Comparison of ENCODE assay signal across 8 cellular contexts in the genomic region with DNA sequence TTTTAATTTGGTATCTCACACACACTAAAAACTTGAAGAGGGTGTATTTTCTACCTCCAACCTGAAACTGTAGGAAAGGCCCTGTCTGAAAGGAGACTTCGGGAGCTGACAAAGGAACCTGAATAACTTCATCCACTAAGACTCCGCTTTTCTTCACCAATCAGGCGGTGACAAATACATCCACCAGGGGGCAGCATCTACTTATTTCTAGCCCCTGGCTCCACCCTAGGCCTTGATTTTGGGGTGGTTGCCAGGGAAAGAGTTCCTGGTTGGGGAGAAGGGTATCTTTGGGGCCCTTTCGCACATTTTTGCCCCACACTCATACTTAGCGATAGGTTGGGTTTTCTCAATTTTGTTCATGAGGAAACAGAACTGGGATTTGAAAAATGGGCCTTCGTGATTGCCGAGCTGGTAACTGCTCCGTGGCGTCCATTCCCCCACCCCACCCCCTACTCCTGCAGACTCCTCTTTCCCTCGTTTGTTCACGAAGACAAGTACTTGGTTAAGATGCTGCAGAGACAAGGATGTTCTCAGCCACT. TPM values are rescaled to one million over a fixed set of nuclear protein-coding genes. Genes with fewer than 3 reads are reported as not detected.
A peak's percentile ranks its signal among the peaks of the same experiment; 100 is the strongest.
DNase-seq lines count a peak whose midpoint lies in the region; ATAC-seq and TF ChIP-seq lines count a peak whose summit lies in the region.

No MANE protein-coding gene starts in this region.

- intact Hi-C loops in adrenal gland (cut with DNase I): loop anchor here (2.0 kb wide), 1 partner anchor 89 kb away; a partner anchor contains a TSS
- intact Hi-C loops in cardiac septum (cut with DNase I): loop anchor here (1.0 kb wide), 1 partner anchor 89 kb away; a partner anchor contains a TSS

- peaks cover 4 to 16% of the 10 kb centered on the region in 2 donors for H3K4me1 ChIP-seq in adrenal gland (replicated peaks in 1 of 2)
- peaks cover 20 to 39% (median 26%) of the 10 kb centered on the region in 4 donors for H3K4me1 ChIP-seq in upper lobe of left lung

- POLR2A ChIA-PET in T-cell (lab: Charles Lee): interaction anchor here in 1 of 2 donors (2.6 kb wide), 1 partner anchor 26 kb away, joined by 9 read pairs; no protein-coding TSS in a partner anchor

- CTCF ChIA-PET in T-cell (lab: Charles Lee): interaction anchor here (0.5 to 4.5 kb wide), 6 partner anchors 9 to 89 kb away, joined by 4 to 48 read pairs (median 6); a partner anchor contains a TSS

- H3K4me3 ChIP-seq in adrenal gland: no peak overlapping the region
- peak overlapping the region in 1 of 4 donors; percentile 15 for H3K4me3 ChIP-seq in upper lobe of left lung

- H3K9me3 Mint-ChIP-seq in T-cell (no peaks in the 10 kb centered on the region), progenitor cell of endocrine pancreas (ENCODE audit: low read depth) (no peaks in the 10 kb centered on the region)

- TF ChIP-seq POLR2A in adrenal gland (IDR thresholded peaks at IDR 0.05) (no peak), upper lobe of left lung (IDR thresholded peaks at IDR 0.05) (no peak)

- H3K27me3 Mint-ChIP-seq in T-cell (no peaks in the 10 kb centered on the region), progenitor cell of endocrine pancreas (no peaks in the 10 kb centered on the region)

- DNase-seq in GM04504 (ENCODE audit: low read depth): peak; percentile 79
- peak; percentile 46 for DNase-seq in NCI-H1417 treated with DMSO at 0.1 percent for 48 hours (lab: John Stamatoyannopoulos, UW)
- peak; percentile 66 to 91 (median 84) for DNase-seq in T-cell
- peak; percentile 91 to 98 (median 94) for DNase-seq in adrenal gland
- DNase-seq in cardiac septum (ENCODE audit: low spot score): peak; percentile 89
- DNase-seq in progenitor cell of endocrine pancreas (ENCODE audit: low spot score, unreplicated experiment): peak; percentile 85
- DNase-seq in upper lobe of left lung: peak in 1 of 2 donors; percentile 90

- H3K9me3 ChIP-seq in adrenal gland (replicated peaks in 1 of 3): no peaks in the 10 kb centered on the region
- no peaks in the 10 kb centered on the region for H3K9me3 ChIP-seq in upper lobe of left lung

- H3K4me1 Mint-ChIP-seq in T-cell (peaks cover 25 to 46% (median 30%) of the 10 kb centered on the region in 3 donors), progenitor cell of endocrine pancreas (ENCODE audit: low read depth) (peaks cover 13% of the 10 kb centered on the region)

- H3K36me3 ChIP-seq in adrenal gland (replicated peaks in 1 of 2): no peaks in the 10 kb centered on the region
- no peaks in the 10 kb centered on the region for H3K36me3 ChIP-seq in upper lobe of left lung

- H3K27ac ChIP-seq in adrenal gland (peak overlapping the region in 1 of 5 donors; percentile 51), upper lobe of left lung (peak overlapping the region in 3 of 4 donors; percentile 59 to 80 (median 74))

- TF ChIP-seq EP300 in upper lobe of left lung (IDR thresholded peaks at IDR 0.05): no peak

- H3K4me3 Mint-ChIP-seq in T-cell (no peak overlapping the region), progenitor cell of endocrine pancreas (ENCODE audit: low read depth) (no peak overlapping the region)

- H3K27me3 ChIP-seq in adrenal gland: no peaks in the 10 kb centered on the region
- no peaks in the 10 kb centered on the region for H3K27me3 ChIP-seq in upper lobe of left lung

- peak; percentile 31 to 51 (median 38) for ATAC-seq in T-cell (replicated peaks in 1 of 4)
- peak; percentile 74 to 77 for ATAC-seq in upper lobe of left lung (ENCODE audit: low FRiP score in 2 of 2)
- no peak for ATAC-seq in GM19035 (IDR thresholded peaks at IDR 0.05; ENCODE audit: unreplicated experiment)

- TF ChIP-seq CTCF in adrenal gland (IDR thresholded peaks at IDR 0.05) (peak; percentile 97 to 99 (median 98)), progenitor cell of endocrine pancreas (IDR thresholded peaks at IDR 0.05; ENCODE audit: unreplicated experiment) (peak; percentile 91), upper lobe of left lung (IDR thresholded peaks at IDR 0.05) (peak; percentile 79 to 95 (median 88))

- H3K27ac Mint-ChIP-seq in T-cell: peak overlapping the region; percentile 34 to 46
- peak overlapping the region; percentile 80 for H3K27ac Mint-ChIP-seq in progenitor cell of endocrine pancreas

- WGBS in adrenal gland, 4 donors: 14 to 24% (median 19%) methylated on average over 11 of the region's 11 CpGs
- 31 to 32% methylated on average over 11 of the region's 11 CpGs for WGBS in upper lobe of left lung, 2 donors

- H3K36me3 Mint-ChIP-seq in T-cell (no peaks in the 10 kb centered on the region), progenitor cell of endocrine pancreas (ENCODE audit: insufficient read depth) (no peaks in the 10 kb centered on the region)

RNA-seq across cellular contexts. Expression of a gene that starts 4.8 kb away (rescaled TPM):
- total RNA-seq in T-cell (1 to 10 TPM; 1.3 to 2.9 (median 2.4) TPM), adrenal gland (1 to 10 TPM; 2.4 to 7.1 (median 5.7) TPM), cardiac septum (4.4 TPM), progenitor cell of endocrine pancreas (4.9 and 5.9 TPM in 2 replicates), upper lobe of left lung (10 to 100 TPM in 2 of 6 donors, 1 to 10 TPM in 4; 6.5 to 24.2 (median 9.4) TPM)
- 1 to 10 TPM; 2.8 to 8.3 (median 3.2) TPM for polyA plus RNA-seq in adrenal gland
